31 cellular contexts compared by ENCODE assay signal in genomic region chr18:5376994-5377393, GRCh38.
DNase-seq lines count a peak whose midpoint lies in the region; ATAC-seq lines count a peak whose summit lies in the region.
"Had no signal": no experiment of that assay in that cellular context is flagged by ENCODE, and none has a peak within 500 bp of the region (broad histone marks: within the 10 kb centered on the region; RNA-seq: fewer than 3 reads in every experiment).

No MANE protein-coding gene starts in this region.

- H3K9me3 Mint-ChIP-seq in natural killer cell treated with Interleukin-12 subunit alpha and Interleukin-12 subunit beta and Interleukin-15 and Interleukin-18, amount 100 ng/mL, for 72 hours, result no peaks in the 10 kb centered on the region
- H3K9me3 Mint-ChIP-seq: CD4-positive, alpha-beta memory T cell; CD4-positive, alpha-beta T cell; CD8-positive, alpha-beta memory T cell; CD8-positive, alpha-beta T cell had no signal

- H3K4me3 Mint-ChIP-seq in natural killer cell treated with Interleukin-12 subunit alpha and Interleukin-12 subunit beta and Interleukin-15 and Interleukin-18, amount 100 ng/mL, for 72 hours, result no peak overlapping the region
- H3K4me3 Mint-ChIP-seq: B cell; CD14-positive monocyte; CD4-positive, alpha-beta memory T cell; CD4-positive, alpha-beta T cell; CD4-positive, CD25-positive, alpha-beta regulatory T cell; CD8-positive, alpha-beta memory T cell; CD8-positive, alpha-beta T cell had no signal

- ATAC-seq in natural killer cell treated with Interleukin-12 subunit alpha and Interleukin-12 subunit beta and Interleukin-15 and Interleukin-18, amount 100 ng/mL, for 72 hours, result no peak
- ATAC-seq: A549; CD8-positive, alpha-beta T cell had no signal

- H3K27ac Mint-ChIP-seq in natural killer cell treated with Interleukin-12 subunit alpha and Interleukin-12 subunit beta and Interleukin-15 and Interleukin-18, amount 100 ng/mL, for 72 hours, result no peak overlapping the region
- H3K27ac Mint-ChIP-seq: B cell; CD4-positive, alpha-beta memory T cell; CD4-positive, alpha-beta T cell; CD4-positive, CD25-positive, alpha-beta regulatory T cell; CD8-positive, alpha-beta memory T cell; CD8-positive, alpha-beta T cell had no signal

- H3K27me3 Mint-ChIP-seq in natural killer cell treated with Interleukin-12 subunit alpha and Interleukin-12 subunit beta and Interleukin-15 and Interleukin-18, amount 100 ng/mL, for 72 hours, result peaks cover 4 to 12% of the 10 kb centered on the region in 2 donors

- no peaks in the 10 kb centered on the region for H3K4me1 Mint-ChIP-seq in natural killer cell treated with Interleukin-12 subunit alpha and Interleukin-12 subunit beta and Interleukin-15 and Interleukin-18, amount 100 ng/mL, for 72 hours (ENCODE audit: low read depth in 2 of 2)
- H3K4me1 Mint-ChIP-seq: B cell; CD14-positive monocyte; CD4-positive, alpha-beta memory T cell; CD8-positive, alpha-beta memory T cell had no signal

- DNase-seq in inferior parietal cortex (ENCODE audit: extremely low spot score) (peak; percentile 48), middle frontal gyrus (ENCODE audit: extremely low spot score, low spot score) (peak; percentile 20), putamen (ENCODE audit: low spot score) (peak; percentile 53), superior temporal gyrus (ENCODE audit: extremely low spot score) (peak; percentile 54), Ammon's horn (ENCODE audit: low spot score) (no peak), COLO829 (ENCODE audit: low spot score) (no peak), NCI-H2081 treated with DMSO at 0.1 percent for 48 hours (lab: John Stamatoyannopoulos, UW) (no peak)
- no peak for DNase-seq in natural killer cell treated with Interleukin-12 subunit alpha and Interleukin-12 subunit beta and Interleukin-15 and Interleukin-18, amount 100 ng/mL, for 72 hours (ENCODE audit: low spot score)
- DNase-seq: 8988T; ACHN; AML-193; BE2C; C1 segment of cervical spinal cord; Caco-2; Calu3; CD4-positive, alpha-beta memory T cell; CD4-positive, alpha-beta T cell; CD4-positive, CD25-positive, alpha-beta regulatory T cell; CD8-positive, alpha-beta memory T cell; CD8-positive, alpha-beta T cell; COR-L47; DMS 273 treated with DMSO at 0.1 percent for 48 hours; DMS153; DMS53; DMS79; DMS79 treated with DMSO at 0.1 percent for 48 hours; DND-41; EL had no signal

- H3K36me3 Mint-ChIP-seq in natural killer cell treated with Interleukin-12 subunit alpha and Interleukin-12 subunit beta and Interleukin-15 and Interleukin-18, amount 100 ng/mL, for 72 hours, result no peaks in the 10 kb centered on the region
- H3K36me3 Mint-ChIP-seq: CD14-positive monocyte; CD4-positive, alpha-beta memory T cell; CD4-positive, CD25-positive, alpha-beta regulatory T cell; CD8-positive, alpha-beta memory T cell; CD8-positive, alpha-beta T cell had no signal

Comparison
In these comparisons a context has a peak if more than half of its experiments do, and no peak if none do; other contexts are left out.
1. DNase-seq: peak in inferior parietal cortex (single experiment), middle frontal gyrus (single experiment), putamen (single experiment) and superior temporal gyrus (single experiment); none in Ammon's horn (single experiment), natural killer cell treated with Interleukin-12 subunit alpha and Interleukin-12 subunit beta and Interleukin-15 and Interleukin-18, amount 100 ng/mL, for 72 hours (single experiment), COLO829 (single experiment) and NCI-H2081 treated with DMSO at 0.1 percent for 48 hours (single experiment).